14 cellular contexts compared by ENCODE assay signal in the genomic region with DNA sequence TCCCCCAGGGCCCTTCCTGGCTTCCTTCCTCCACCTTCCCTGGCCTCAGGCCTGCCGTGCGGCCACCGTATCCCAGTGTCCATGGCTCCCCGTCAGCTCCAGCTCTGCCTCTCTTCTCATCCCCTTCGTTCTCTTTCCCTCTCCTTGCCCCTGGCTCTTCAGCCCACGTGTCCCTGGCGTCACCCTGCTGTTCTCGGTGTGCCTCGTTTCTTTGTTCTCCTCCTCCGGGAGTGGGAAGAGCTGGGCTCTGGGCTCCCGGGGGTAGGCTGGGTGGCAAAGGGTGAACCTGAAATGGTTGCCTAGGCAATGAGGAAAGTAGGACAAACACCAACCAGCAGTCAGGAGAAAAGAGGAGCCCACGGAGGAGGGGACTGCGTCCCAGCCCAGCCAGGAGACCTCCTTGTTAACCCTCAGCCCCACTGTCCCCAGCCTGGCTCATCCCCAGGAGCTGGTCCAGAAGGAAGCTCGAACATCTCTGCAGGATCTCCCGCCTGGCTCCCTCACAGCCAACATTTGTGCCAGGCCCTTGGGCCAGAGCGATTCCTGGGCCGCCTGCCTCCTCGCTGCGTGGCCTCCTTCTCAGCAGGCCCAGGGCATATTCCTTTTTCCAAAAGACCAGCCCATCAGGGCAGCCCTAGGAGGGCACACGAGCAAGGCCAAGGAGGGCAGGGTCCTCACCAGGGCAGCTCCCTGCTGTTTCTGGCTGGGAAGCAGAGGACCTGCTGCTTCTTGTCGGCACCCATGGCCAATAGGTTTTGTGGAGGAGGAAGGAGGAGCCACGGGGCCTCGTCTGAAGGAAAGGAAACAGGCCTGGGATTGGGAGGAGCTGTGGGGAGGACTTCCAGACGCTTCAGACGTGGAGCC. TPM values are rescaled to one million over a fixed set of nuclear protein-coding genes. Genes with fewer than 3 reads are reported as not detected.
DNase-seq lines count a peak whose midpoint lies in the region; ATAC-seq and TF ChIP-seq lines count a peak whose summit lies in the region.
"Had no signal": no experiment of that assay in that cellular context is flagged by ENCODE, and none has a peak within 500 bp of the region (broad histone marks: within the 10 kb centered on the region; RNA-seq: fewer than 3 reads in every experiment).

No MANE protein-coding gene starts in this region.

- 85% methylated on average over 25 of the region's 25 CpGs for WGBS in hepatocyte (ENCODE audit: low lambda C conversion rate, missing lambda C conversion rate)

- H3K27me3 ChIP-seq in hepatocyte = no peaks in the 10 kb centered on the region
- H3K27me3 ChIP-seq: SJSA1, vagina had no signal

- no peak overlapping the region for H2AFZ ChIP-seq in hepatocyte

- intact Hi-C loops in sciatic nerve (cut with DNase I) = no loop called here

- CTCF ChIA-PET in RWPE1 (lab: Yijun Ruan, JAX) = interaction anchor here (2.3 kb wide), 1 partner anchor 10 kb away, joined by 11 read pairs; no protein-coding TSS in a partner anchor

- ATAC-seq in sciatic nerve (no peak), HG02678 (IDR thresholded peaks at IDR 0.05; ENCODE audit: unreplicated experiment) (no peak), GM21529 (IDR thresholded peaks at IDR 0.05; ENCODE audit: unreplicated experiment) (no peak)

- H4K20me1 ChIP-seq in hepatocyte (ENCODE audit: insufficient read depth, poor library complexity, severe bottlenecking) = no peaks in the 10 kb centered on the region

- H3K27ac ChIP-seq in RWPE1 (peak overlapping the region; percentile 70), hepatocyte (peak overlapping the region; percentile 92)
- H3K27ac ChIP-seq: SJSA1, vagina had no signal

- no peaks in the 10 kb centered on the region for H3K9me2 ChIP-seq in hepatocyte (replicated peaks; ENCODE audit: insufficient read depth)

- TF ChIP-seq CTCF in RWPE1 (conservative IDR thresholded peaks at IDR 0.05; ENCODE audit: low read depth) (no peak), hepatocyte (IDR thresholded peaks at IDR 0.05; ENCODE audit: poor library complexity) (no peak)

- no peaks in the 10 kb centered on the region for H3K9me3 ChIP-seq in hepatocyte (ENCODE audit: low read depth)
- H3K9me3 ChIP-seq: SJSA1, vagina had no signal

- peaks cover 29% of the 10 kb centered on the region for H3K4me1 ChIP-seq in hepatocyte (ENCODE audit: insufficient read depth)

- peak; percentile 56 for DNase-seq in NCI-H82 (lab: John Stamatoyannopoulos, UW)
- no peak for DNase-seq in NCI-H82 treated with DMSO at 0.1 percent for 48 hours (lab: John Stamatoyannopoulos, UW; ENCODE audit: unreplicated experiment)
- no peak for DNase-seq in RWPE1 (ENCODE audit: low spot score)
- no peak for DNase-seq in hepatocyte (ENCODE audit: low spot score)
- peak; percentile 53 for DNase-seq in sciatic nerve (ENCODE audit: low spot score)
- DNase-seq in AG20443 (ENCODE audit: low spot score) = no peak
- DNase-seq: ACHN; kidney glomerular epithelial cell; MV-4-11; stimulated activated CD4-positive, alpha-beta T cell treated with anti-CD3 and anti-CD28 coated beads, Interleukin-15, amount 100 ng/mL, for 24 hours had no signal

- peak overlapping the region; percentile 21 for H3K4me2 ChIP-seq in hepatocyte

- POLR2A ChIA-PET in RWPE1 (lab: Yijun Ruan, JAX; ENCODE audit: low non-redundant PET) = no interaction called here

- no peaks in the 10 kb centered on the region for H3K36me3 ChIP-seq in hepatocyte (replicated peaks; ENCODE audit: insufficient read depth, low read depth)
- H3K36me3 ChIP-seq: SJSA1, vagina had no signal

- no peak overlapping the region for H3K4me3 ChIP-seq in hepatocyte
- H3K4me3 ChIP-seq: SJSA1, vagina had no signal

- no peaks in the 10 kb centered on the region for H3K79me2 ChIP-seq in hepatocyte

RNA-seq across cellular contexts. Expression of a gene that starts 30.9 kb away (rescaled TPM):
- total RNA-seq in hepatocyte = 43.8 and 49.5 TPM in 2 replicates
- 27.9 and 28.3 TPM in 2 replicates for polyA plus RNA-seq in hepatocyte
- 35.0 TPM for total RNA-seq in sciatic nerve

Comparison
In these comparisons a context has a peak if more than half of its experiments do, and no peak if none do; other contexts are left out.
1. DNase-seq: peak in NCI-H82 (single experiment) and sciatic nerve (single experiment); none in NCI-H82 treated with DMSO at 0.1 percent for 48 hours (single experiment), RWPE1 (single experiment), hepatocyte (single experiment) and AG20443 (single experiment).